8 cellular contexts compared by ENCODE assay signal in genomic region chr2:42095923-42096408, GRCh38. TPM values are rescaled to one million over a fixed set of nuclear protein-coding genes. Genes with fewer than 3 reads are reported as not detected.
DNase-seq lines count a peak whose midpoint lies in the region; ATAC-seq, FAIRE-seq and TF ChIP-seq lines count a peak whose summit lies in the region.

No MANE protein-coding gene starts in this region.

- H3K79me2 ChIP-seq in parathyroid adenoma, result no peaks in the 10 kb centered on the region

- H3K4me1 ChIP-seq in foreskin keratinocyte (no peaks in the 10 kb centered on the region), parathyroid adenoma (peaks cover 9% of the 10 kb centered on the region), uterus (no peaks in the 10 kb centered on the region)

- H3K9me3 Mint-ChIP-seq in activated T-helper 17 cell treated with anti-CD3 and anti-CD28 coated beads, Interleukin-2, amount 50 U/mL, for 72 hours, result peaks cover 3% of the 10 kb centered on the region

- H3K4me2 ChIP-seq in parathyroid adenoma (ENCODE audit: low read length), result no peak overlapping the region

- no peaks in the 10 kb centered on the region for H3K27me3 ChIP-seq in MG63
- peaks cover 4% of the 10 kb centered on the region for H3K27me3 ChIP-seq in foreskin keratinocyte
- H3K27me3 ChIP-seq in parathyroid adenoma (ENCODE audit: control insufficient read depth, insufficient read depth, low read length), result no peaks in the 10 kb centered on the region
- H3K27me3 ChIP-seq in uterus, result no peaks in the 10 kb centered on the region

- TF ChIP-seq POLR2A in uterus (IDR thresholded peaks at IDR 0.05), result no peak

- H3K27me3 Mint-ChIP-seq in activated T-helper 17 cell treated with anti-CD3 and anti-CD28 coated beads, Interleukin-2, amount 50 U/mL, for 72 hours, result no peaks in the 10 kb centered on the region

- H3K27ac ChIP-seq in foreskin keratinocyte, result no peak overlapping the region
- H3K27ac ChIP-seq in parathyroid adenoma, result no peak overlapping the region
- H3K27ac ChIP-seq in uterus, result no peak overlapping the region

- TF ChIP-seq CTCF in foreskin keratinocyte (conservative IDR thresholded peaks at IDR 0.05), result peak; percentile 94
- peak; percentile 93 for TF ChIP-seq CTCF in parathyroid adenoma (IDR thresholded peaks at IDR 0.05)
- peak; percentile 71 to 94 (median 90) for TF ChIP-seq CTCF in uterus (IDR thresholded peaks at IDR 0.05)

- H3K4me3 ChIP-seq in MG63 (no peak overlapping the region), parathyroid adenoma (ENCODE audit: low read depth, low read length) (no peak overlapping the region), uterus (no peak overlapping the region)

- peaks cover 3% of the 10 kb centered on the region; the same call in 1 of the 2 replicates for H3K9me3 ChIP-seq in MG63
- H3K9me3 ChIP-seq in parathyroid adenoma (ENCODE audit: control insufficient read depth, low read length), result no peaks in the 10 kb centered on the region
- H3K9me3 ChIP-seq in uterus, result no peaks in the 10 kb centered on the region

- no peak overlapping the region for H2AFZ ChIP-seq in parathyroid adenoma

- intact Hi-C loops in uterus (cut with DNase I; ENCODE audit: low total_unique reads), result loop anchor here (5.0 to 10.0 kb wide), 3 partner anchors 149 to 269 kb away; partner anchors contain the start of gene COX7A2L

- peaks cover 25% of the 10 kb centered on the region for H3K4me1 Mint-ChIP-seq in activated T-helper 17 cell treated with anti-CD3 and anti-CD28 coated beads, Interleukin-2, amount 50 U/mL, for 72 hours

- FAIRE-seq in G401.6 (lab: Jason Lieb, UNC), result peak; percentile 91

- no peak overlapping the region for H3K27ac Mint-ChIP-seq in activated T-helper 17 cell treated with anti-CD3 and anti-CD28 coated beads, Interleukin-2, amount 50 U/mL, for 72 hours

- peak; percentile 37 for DNase-seq in MG63
- DNase-seq in SHP77 (lab: John Stamatoyannopoulos, UW), result peak; percentile 37 to 73
- DNase-seq in foreskin keratinocyte, result peak in 1 of 2 donors; percentile 43
- peak; percentile 61 to 85 for DNase-seq in uterus

- peak; percentile 70 for ATAC-seq in activated T-helper 17 cell treated with anti-CD3 and anti-CD28 coated beads, Interleukin-2, amount 50 U/mL, for 72 hours (replicated peaks)
- peak; percentile 59 for ATAC-seq in foreskin keratinocyte
- no peak for ATAC-seq in GM18517 (IDR thresholded peaks at IDR 0.05; ENCODE audit: unreplicated experiment)

- H3K36me3 ChIP-seq in MG63 (no peaks in the 10 kb centered on the region), parathyroid adenoma (ENCODE audit: control insufficient read depth, insufficient read depth, low read length) (no peaks in the 10 kb centered on the region), uterus (no peaks in the 10 kb centered on the region)

- no peaks in the 10 kb centered on the region for H3K36me3 Mint-ChIP-seq in activated T-helper 17 cell treated with anti-CD3 and anti-CD28 coated beads, Interleukin-2, amount 50 U/mL, for 72 hours (ENCODE audit: low read depth)

- no peak overlapping the region for H3K9ac ChIP-seq in parathyroid adenoma

- no peak overlapping the region for H3K4me3 Mint-ChIP-seq in activated T-helper 17 cell treated with anti-CD3 and anti-CD28 coated beads, Interleukin-2, amount 50 U/mL, for 72 hours

RNA-seq across cellular contexts. Expression of gene PKDCC, which starts 48.1 kb away (rescaled TPM):
- total RNA-seq in MG63 (2014; rRNA removed; shearing (Covaris generic); ENCODE audit: low replicate concordance), result 24.0 and 36.0 TPM in 2 replicates
- not detected for total RNA-seq in activated T-helper 17 cell treated with anti-CD3 and anti-CD28 coated beads, Interleukin-2, amount 50 U/mL, for 72 hours
- total RNA-seq in foreskin keratinocyte (not detected in 2 replicates), uterus (100 to 1,000 TPM in 2 of 4 donors, 10 to 100 TPM in 2; 34.1 to 244 (median 109) TPM)
- polyA plus RNA-seq in foreskin keratinocyte, result 0.07 TPM in 1 of 2 replicates, not detected in the other

Comparison
In these comparisons a context has a peak if more than half of its experiments do, and no peak if none do; other contexts are left out.
1. RNA of gene PKDCC, which starts 48.1 kb away (total RNA-seq): 34.1 to 244 TPM in uterus and 24.0 to 36.0 TPM in MG63; not detected in activated T-helper 17 cell treated with anti-CD3 and anti-CD28 coated beads, Interleukin-2, amount 50 U/mL, for 72 hours and not detected in foreskin keratinocyte; every median in the first group is over 10 times any median in the second.
2. Peak in every context shown above with its lines, with median percentiles within 50 percentile points of each other: CTCF ChIP-seq.